Comparison of ENCODE assay signal across 8 cellular contexts in genomic region chr3:125119752-125120369, GRCh38.
DNase-seq lines count a peak whose midpoint lies in the region; ATAC-seq and TF ChIP-seq lines count a peak whose summit lies in the region.

No MANE protein-coding gene starts in this region.

- H3K9me2 ChIP-seq in PC-3 (replicated peaks; ENCODE audit: low read length): no peaks in the 10 kb centered on the region

- no peak for DNase-seq in iPS DF 6.9 (ENCODE audit: low read depth, low spot score)
- DNase-seq in NCI-H1048 (lab: John Stamatoyannopoulos, UW): no peak
- DNase-seq in SKM-1 (lab: John Stamatoyannopoulos, UW; ENCODE audit: unreplicated experiment): no peak
- DNase-seq in PC-3: no peak

- POLR2A ChIA-PET in PC-3 (lab: Charles Lee; ENCODE audit: unreplicated experiment): no interaction called here

- H3K27me3 ChIP-seq in BLaER1 treated with 17β-estradiol and CSF1 and Interleukin-3, amounts not matched to agents 10 nM and 100 nM: peaks cover 0 to 23% (median 6%) of the 10 kb centered on the region in 11 experiments; a peak in 11 of 22 replicates
- H3K27me3 ChIP-seq in iPS DF 6.9 (ENCODE audit: control insufficient read depth, insufficient read depth, low read length) (no peaks in the 10 kb centered on the region), gastroesophageal sphincter (no peaks in the 10 kb centered on the region), PC-3 (ENCODE audit: low read length) (no peaks in the 10 kb centered on the region)

- no peaks in the 10 kb centered on the region for H4K20me1 ChIP-seq in BLaER1 treated with 17β-estradiol and CSF1 and Interleukin-3, amounts not matched to agents 10 nM and 100 nM
- H4K20me1 ChIP-seq in PC-3 (ENCODE audit: low read length): no peaks in the 10 kb centered on the region

- H3K4me2 ChIP-seq in BLaER1 treated with 17β-estradiol and CSF1 and Interleukin-3, amounts not matched to agents 10 nM and 100 nM: peak overlapping the region; percentile 72 to 92 (median 84)
- H3K4me2 ChIP-seq in PC-3 (ENCODE audit: low read length): no peak overlapping the region

- H2AFZ ChIP-seq in PC-3 (ENCODE audit: low read length): no peak overlapping the region

- peaks cover 13 to 21% (median 16%) of the 10 kb centered on the region in 11 experiments for H3K9me3 ChIP-seq in BLaER1 treated with 17β-estradiol and CSF1 and Interleukin-3, amounts not matched to agents 10 nM and 100 nM (replicated peaks in 1 of 11)
- H3K9me3 ChIP-seq in iPS DF 6.9 (ENCODE audit: control insufficient read depth, insufficient read depth, low read length) (no peaks in the 10 kb centered on the region), gastroesophageal sphincter (no peaks in the 10 kb centered on the region), PC-3 (ENCODE audit: low read length) (no peaks in the 10 kb centered on the region)

- TF ChIP-seq EP300 in gastroesophageal sphincter (IDR thresholded peaks at IDR 0.05): no peak

- no CpG with 5 or more reads among the region's 10 CpGs for WGBS in iPS DF 6.9 (ENCODE audit: insufficient coverage, insufficient read length)
- WGBS in gastroesophageal sphincter (ENCODE audit: low coverage in 1 of 2), 2 donors: 22 to 39% methylated on average over 2 to 6 of the region's 10 CpGs

- H3K79me2 ChIP-seq in PC-3 (ENCODE audit: low read length): no peaks in the 10 kb centered on the region

- TF ChIP-seq CTCF in gastroesophageal sphincter (IDR thresholded peaks at IDR 0.05) (no peak), PC-3 (conservative IDR thresholded peaks at IDR 0.05; ENCODE audit: low read depth, low read length) (no peak)

- peak overlapping the region in 8 of 11 experiments; percentile 28 to 72 (median 46); a peak in 13 of 22 replicates for H3K27ac ChIP-seq in BLaER1 treated with 17β-estradiol and CSF1 and Interleukin-3, amounts not matched to agents 10 nM and 100 nM
- H3K27ac ChIP-seq in iPS DF 6.9 (ENCODE audit: low read length) (no peak overlapping the region), gastroesophageal sphincter (no peak overlapping the region), PC-3 (ENCODE audit: low read length) (no peak overlapping the region)

- no peak for TF ChIP-seq POLR2A in gastroesophageal sphincter (IDR thresholded peaks at IDR 0.05)

- ATAC-seq in GM19351 (IDR thresholded peaks at IDR 0.05; ENCODE audit: unreplicated experiment) (peak; percentile 58), HG03469 (IDR thresholded peaks at IDR 0.05; ENCODE audit: unreplicated experiment) (peak; percentile 54), gastroesophageal sphincter (no peak), PC-3 (no peak)

- no TSS peak for BruUV-seq in PC-3 (replicated peaks; lab: Mats Ljungman, UMichigan)

- H3K4me3 ChIP-seq in BLaER1 treated with 17β-estradiol and CSF1 and Interleukin-3, amounts not matched to agents 10 nM and 100 nM: no peak overlapping the region; a peak in 1 of 20 replicates
- H3K4me3 ChIP-seq in iPS DF 6.9 (ENCODE audit: low read length): peak overlapping the region; percentile 20; the same call in 1 of the 2 replicates
- H3K4me3 ChIP-seq in gastroesophageal sphincter: peak overlapping the region in 1 of 2 donors; percentile 22
- no peak overlapping the region for H3K4me3 ChIP-seq in PC-3 (ENCODE audit: low read length)

- peak overlapping the region in 6 of 11 experiments; percentile 0 to 63 (median 52); a peak in 9 of 22 replicates for H3K9ac ChIP-seq in BLaER1 treated with 17β-estradiol and CSF1 and Interleukin-3, amounts not matched to agents 10 nM and 100 nM
- no peak overlapping the region for H3K9ac ChIP-seq in PC-3 (ENCODE audit: low read length)

- intact Hi-C loops in PC-3 (cut with micrococcal nuclease): no loop called here

- no peaks in the 10 kb centered on the region for H3F3A ChIP-seq in PC-3 (ENCODE audit: low read length, unreplicated experiment)

- CTCF ChIA-PET in PC-3 (lab: Charles Lee): no interaction called here

- peaks cover 37 to 55% (median 49%) of the 10 kb centered on the region in 10 experiments for H3K4me1 ChIP-seq in BLaER1 treated with 17β-estradiol and CSF1 and Interleukin-3, amounts not matched to agents 10 nM and 100 nM
- H3K4me1 ChIP-seq in iPS DF 6.9 (ENCODE audit: control insufficient read depth, insufficient read depth, low read length) (peaks cover 10% of the 10 kb centered on the region), gastroesophageal sphincter (peaks cover 0 to 54% (median 24%) of the 10 kb centered on the region in 3 donors), PC-3 (ENCODE audit: insufficient read depth, low read length) (peaks cover 11% of the 10 kb centered on the region)

- H3K36me3 ChIP-seq in BLaER1 treated with 17β-estradiol and CSF1 and Interleukin-3, amounts not matched to agents 10 nM and 100 nM: no peaks in the 10 kb centered on the region
- H3K36me3 ChIP-seq in iPS DF 6.9 (ENCODE audit: control insufficient read depth, insufficient read depth, low read length): no peaks in the 10 kb centered on the region
- H3K36me3 ChIP-seq in gastroesophageal sphincter: no peaks in the 10 kb centered on the region
- no peaks in the 10 kb centered on the region for H3K36me3 ChIP-seq in PC-3 (ENCODE audit: low read depth, low read length)

Comparison
In these comparisons a context has a peak if more than half of its experiments do, and no peak if none do; other contexts are left out.
1. H3K27ac ChIP-seq: peak in BLaER1 treated with 17β-estradiol and CSF1 and Interleukin-3, amounts not matched to agents 10 nM and 100 nM (8 of 11); none in iPS DF 6.9 (single experiment), gastroesophageal sphincter (0 of 4) and PC-3 (single experiment).
2. ATAC-seq: peak in GM19351 (single experiment) and HG03469 (single experiment); none in gastroesophageal sphincter (single experiment) and PC-3 (single experiment).